1 cellular context compared by ENCODE assay signal in the genomic region with DNA sequence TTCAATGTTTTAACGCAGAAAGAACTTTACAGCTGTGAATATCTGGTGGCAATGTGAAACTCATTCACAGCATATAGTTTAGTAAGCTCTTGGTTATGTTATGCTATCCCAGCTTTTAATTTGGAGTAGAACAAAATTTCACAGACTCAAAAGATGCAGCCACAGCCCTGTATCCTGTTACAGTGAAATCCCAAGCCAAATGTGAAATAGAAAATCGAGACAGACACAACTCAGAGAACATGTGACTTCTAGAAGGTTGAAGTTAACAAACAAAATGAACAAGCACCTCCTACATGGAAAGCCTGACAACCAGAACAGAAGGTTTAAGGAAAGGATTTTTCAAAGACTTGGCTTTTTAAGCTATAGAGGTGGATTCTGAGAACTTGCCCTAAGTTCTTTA.
TF ChIP-seq lines count a peak whose summit lies in the region.

No MANE protein-coding gene starts in this region.

TF ChIP-seq in GM23338, 12 proteins besides CTCF, POLR2A, EP300 and RAD21 (continued from another document):
- TF ChIP-seq, protein P1, sequence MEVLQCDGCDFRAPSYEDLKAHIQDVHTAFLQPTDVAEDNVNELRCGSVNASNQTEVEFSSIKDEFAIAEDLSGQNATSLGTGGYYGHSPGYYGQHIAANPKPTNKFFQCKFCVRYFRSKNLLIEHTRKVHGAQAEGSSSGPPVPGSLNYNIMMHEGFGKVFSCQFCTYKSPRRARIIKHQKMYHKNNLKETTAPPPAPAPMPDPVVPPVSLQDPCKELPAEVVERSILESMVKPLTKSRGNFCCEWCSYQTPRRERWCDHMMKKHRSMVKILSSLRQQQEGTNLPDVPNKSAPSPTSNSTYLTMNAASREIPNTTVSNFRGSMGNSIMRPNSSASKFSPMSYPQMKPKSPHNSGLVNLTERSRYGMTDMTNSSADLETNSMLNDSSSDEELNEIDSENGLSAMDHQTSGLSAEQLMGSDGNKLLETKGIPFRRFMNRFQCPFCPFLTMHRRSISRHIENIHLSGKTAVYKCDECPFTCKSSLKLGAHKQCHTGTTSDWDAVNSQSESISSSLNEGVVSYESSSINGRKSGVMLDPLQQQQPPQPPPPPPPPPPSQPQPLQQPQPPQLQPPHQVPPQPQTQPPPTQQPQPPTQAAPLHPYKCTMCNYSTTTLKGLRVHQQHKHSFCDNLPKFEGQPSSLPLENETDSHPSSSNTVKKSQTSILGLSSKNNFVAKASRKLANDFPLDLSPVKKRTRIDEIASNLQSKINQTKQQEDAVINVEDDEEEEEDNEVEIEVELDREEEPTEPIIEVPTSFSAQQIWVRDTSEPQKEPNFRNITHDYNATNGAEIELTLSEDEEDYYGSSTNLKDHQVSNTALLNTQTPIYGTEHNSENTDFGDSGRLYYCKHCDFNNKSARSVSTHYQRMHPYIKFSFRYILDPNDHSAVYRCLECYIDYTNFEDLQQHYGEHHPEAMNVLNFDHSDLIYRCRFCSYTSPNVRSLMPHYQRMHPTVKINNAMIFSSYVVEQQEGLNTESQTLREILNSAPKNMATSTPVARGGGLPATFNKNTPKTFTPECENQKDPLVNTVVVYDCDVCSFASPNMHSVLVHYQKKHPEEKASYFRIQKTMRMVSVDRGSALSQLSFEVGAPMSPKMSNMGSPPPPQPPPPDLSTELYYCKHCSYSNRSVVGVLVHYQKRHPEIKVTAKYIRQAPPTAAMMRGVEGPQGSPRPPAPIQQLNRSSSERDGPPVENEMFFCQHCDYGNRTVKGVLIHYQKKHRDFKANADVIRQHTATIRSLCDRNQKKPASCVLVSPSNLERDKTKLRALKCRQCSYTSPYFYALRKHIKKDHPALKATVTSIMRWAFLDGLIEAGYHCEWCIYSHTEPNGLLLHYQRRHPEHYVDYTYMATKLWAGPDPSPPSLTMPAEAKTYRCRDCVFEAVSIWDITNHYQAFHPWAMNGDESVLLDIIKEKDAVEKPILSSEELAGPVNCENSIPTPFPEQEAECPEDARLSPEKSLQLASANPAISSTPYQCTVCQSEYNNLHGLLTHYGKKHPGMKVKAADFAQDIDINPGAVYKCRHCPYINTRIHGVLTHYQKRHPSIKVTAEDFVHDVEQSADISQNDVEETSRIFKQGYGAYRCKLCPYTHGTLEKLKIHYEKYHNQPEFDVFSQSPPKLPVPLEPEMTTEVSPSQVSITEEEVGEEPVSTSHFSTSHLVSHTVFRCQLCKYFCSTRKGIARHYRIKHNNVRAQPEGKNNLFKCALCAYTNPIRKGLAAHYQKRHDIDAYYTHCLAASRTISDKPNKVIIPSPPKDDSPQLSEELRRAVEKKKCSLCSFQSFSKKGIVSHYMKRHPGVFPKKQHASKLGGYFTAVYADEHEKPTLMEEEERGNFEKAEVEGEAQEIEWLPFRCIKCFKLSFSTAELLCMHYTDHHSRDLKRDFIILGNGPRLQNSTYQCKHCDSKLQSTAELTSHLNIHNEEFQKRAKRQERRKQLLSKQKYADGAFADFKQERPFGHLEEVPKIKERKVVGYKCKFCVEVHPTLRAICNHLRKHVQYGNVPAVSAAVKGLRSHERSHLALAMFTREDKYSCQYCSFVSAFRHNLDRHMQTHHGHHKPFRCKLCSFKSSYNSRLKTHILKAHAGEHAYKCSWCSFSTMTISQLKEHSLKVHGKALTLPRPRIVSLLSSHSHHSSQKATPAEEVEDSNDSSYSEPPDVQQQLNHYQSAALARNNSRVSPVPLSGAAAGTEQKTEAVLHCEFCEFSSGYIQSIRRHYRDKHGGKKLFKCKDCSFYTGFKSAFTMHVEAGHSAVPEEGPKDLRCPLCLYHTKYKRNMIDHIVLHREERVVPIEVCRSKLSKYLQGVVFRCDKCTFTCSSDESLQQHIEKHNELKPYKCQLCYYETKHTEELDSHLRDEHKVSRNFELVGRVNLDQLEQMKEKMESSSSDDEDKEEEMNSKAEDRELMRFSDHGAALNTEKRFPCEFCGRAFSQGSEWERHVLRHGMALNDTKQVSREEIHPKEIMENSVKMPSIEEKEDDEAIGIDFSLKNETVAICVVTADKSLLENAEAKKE (CRISPR knock-in tag; IDR thresholded peaks at IDR 0.05), result no peak
- TF ChIP-seq ZNF331 (CRISPR knock-in tag; IDR thresholded peaks at IDR 0.05; ENCODE audit: low read depth) (no peak), EZH2phosphoT487 (IDR thresholded peaks at IDR 0.05; ENCODE audit: unreplicated experiment) (no peak), EZH2 (IDR thresholded peaks at IDR 0.05; ENCODE audit: low read depth, unreplicated experiment) (no peak), CREB1 (CRISPR knock-in tag; IDR thresholded peaks at IDR 0.05; ENCODE audit: low read depth) (no peak), STAT1 (IDR thresholded peaks at IDR 0.05; ENCODE audit: unreplicated experiment) (no peak), POLR2AphosphoS5 (IDR thresholded peaks at IDR 0.05; ENCODE audit: low read depth) (no peak), ZNF114 (CRISPR knock-in tag; IDR thresholded peaks at IDR 0.05) (no peak), JUNB (IDR thresholded peaks at IDR 0.05; ENCODE audit: unreplicated experiment) (no peak), NANOG (IDR thresholded peaks at IDR 0.05; ENCODE audit: borderline replicate concordance) (no peak)
- TF ChIP-seq, protein P2, sequence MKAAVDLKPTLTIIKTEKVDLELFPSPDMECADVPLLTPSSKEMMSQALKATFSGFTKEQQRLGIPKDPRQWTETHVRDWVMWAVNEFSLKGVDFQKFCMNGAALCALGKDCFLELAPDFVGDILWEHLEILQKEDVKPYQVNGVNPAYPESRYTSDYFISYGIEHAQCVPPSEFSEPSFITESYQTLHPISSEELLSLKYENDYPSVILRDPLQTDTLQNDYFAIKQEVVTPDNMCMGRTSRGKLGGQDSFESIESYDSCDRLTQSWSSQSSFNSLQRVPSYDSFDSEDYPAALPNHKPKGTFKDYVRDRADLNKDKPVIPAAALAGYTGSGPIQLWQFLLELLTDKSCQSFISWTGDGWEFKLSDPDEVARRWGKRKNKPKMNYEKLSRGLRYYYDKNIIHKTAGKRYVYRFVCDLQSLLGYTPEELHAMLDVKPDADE (IDR thresholded peaks at IDR 0.05), result no peak
